Comparison of ENCODE assay signal across 15 cellular contexts in genomic region chr2:102669401-102669800, GRCh38. TPM values are rescaled to one million over a fixed set of nuclear protein-coding genes. Genes with fewer than 3 reads are reported as not detected.
DNase-seq lines count a peak whose midpoint lies in the region; ATAC-seq and TF ChIP-seq lines count a peak whose summit lies in the region.
"Had no signal": no experiment of that assay in that cellular context is flagged by ENCODE, and none has a peak within 500 bp of the region (broad histone marks: within the 10 kb centered on the region; RNA-seq: fewer than 3 reads in every experiment).

No MANE protein-coding gene starts in this region.

- no peaks in the 10 kb centered on the region for H3K9me3 ChIP-seq in OCI-LY3 (ENCODE audit: insufficient read depth, low read length)
- H3K9me3 ChIP-seq in osteoblast (ENCODE audit: low read depth, low read length): no peaks in the 10 kb centered on the region
- H3K9me3 ChIP-seq in uterus: no peaks in the 10 kb centered on the region
- H3K9me3 ChIP-seq: BLaER1 treated with 17β-estradiol and CSF1 and Interleukin-3, amounts not matched to agents 10 nM and 100 nM had no signal

- no peaks in the 10 kb centered on the region for H3K79me2 ChIP-seq in OCI-LY3 (ENCODE audit: low read length)
- no peaks in the 10 kb centered on the region for H3K79me2 ChIP-seq in osteoblast (ENCODE audit: insufficient read depth, low read length)

- no peak overlapping the region for H3K4me3 Mint-ChIP-seq in activated naive CD8-positive, alpha-beta T cell treated with anti-CD3 and anti-CD28 coated beads, Interleukin-2, amount 50 U/mL, for 24 hours
- no peak overlapping the region for H3K4me3 Mint-ChIP-seq in activated naive CD8-positive, alpha-beta T cell treated with anti-CD3 and anti-CD28 coated beads for 36 hours
- H3K4me3 Mint-ChIP-seq: B cell; CD8-positive, alpha-beta T cell; IgD-negative memory B cell had no signal

- TF ChIP-seq CTCF in OCI-LY3 (IDR thresholded peaks at IDR 0.05; ENCODE audit: low read depth, low read length): no peak
- no peak for TF ChIP-seq CTCF in osteoblast (IDR thresholded peaks at IDR 0.05; ENCODE audit: extremely low read depth, low read depth, low read length)
- no peak for TF ChIP-seq CTCF in uterus (IDR thresholded peaks at IDR 0.05)

- H3K9ac ChIP-seq in OCI-LY3 (ENCODE audit: low read length): no peak overlapping the region
- H3K9ac ChIP-seq: BLaER1 treated with 17β-estradiol and CSF1 and Interleukin-3, amounts not matched to agents 10 nM and 100 nM had no signal

- peaks cover 17% of the 10 kb centered on the region for H3K4me1 Mint-ChIP-seq in activated naive CD8-positive, alpha-beta T cell treated with anti-CD3 and anti-CD28 coated beads, Interleukin-2, amount 50 U/mL, for 24 hours
- H3K4me1 Mint-ChIP-seq in activated naive CD8-positive, alpha-beta T cell treated with anti-CD3 and anti-CD28 coated beads for 36 hours: peaks cover 13% of the 10 kb centered on the region

- H3K27me3 Mint-ChIP-seq in activated naive CD8-positive, alpha-beta T cell treated with anti-CD3 and anti-CD28 coated beads, Interleukin-2, amount 50 U/mL, for 24 hours: no peaks in the 10 kb centered on the region
- peaks cover 4% of the 10 kb centered on the region for H3K27me3 Mint-ChIP-seq in activated naive CD8-positive, alpha-beta T cell treated with anti-CD3 and anti-CD28 coated beads for 36 hours
- H3K27me3 Mint-ChIP-seq: B cell had no signal

- peak overlapping the region; percentile 77 for H3K27ac ChIP-seq in OCI-LY3 (ENCODE audit: low read length)
- no peak overlapping the region for H3K27ac ChIP-seq in osteoblast (ENCODE audit: low read depth, low read length)
- no peak overlapping the region for H3K27ac ChIP-seq in uterus
- H3K27ac ChIP-seq: BLaER1 treated with 17β-estradiol and CSF1 and Interleukin-3, amounts not matched to agents 10 nM and 100 nM had no signal

- H3K4me2 ChIP-seq in OCI-LY3 (ENCODE audit: low read length) (peak overlapping the region; percentile 76), osteoblast (ENCODE audit: insufficient read depth, low read length) (no peak overlapping the region)
- H3K4me2 ChIP-seq: BLaER1 treated with 17β-estradiol and CSF1 and Interleukin-3, amounts not matched to agents 10 nM and 100 nM had no signal

- H4K20me1 ChIP-seq in OCI-LY3 (ENCODE audit: insufficient read depth, low read length): no peaks in the 10 kb centered on the region
- H4K20me1 ChIP-seq in osteoblast (ENCODE audit: insufficient read depth, low read length): no peaks in the 10 kb centered on the region
- H4K20me1 ChIP-seq: BLaER1 treated with 17β-estradiol and CSF1 and Interleukin-3, amounts not matched to agents 10 nM and 100 nM had no signal

- no peaks in the 10 kb centered on the region for H3K9me3 Mint-ChIP-seq in activated naive CD8-positive, alpha-beta T cell treated with anti-CD3 and anti-CD28 coated beads, Interleukin-2, amount 50 U/mL, for 24 hours
- H3K9me3 Mint-ChIP-seq in activated naive CD8-positive, alpha-beta T cell treated with anti-CD3 and anti-CD28 coated beads for 36 hours: no peaks in the 10 kb centered on the region
- H3K9me3 Mint-ChIP-seq: CD8-positive, alpha-beta T cell had no signal

- no peak overlapping the region for H3K27ac Mint-ChIP-seq in activated naive CD8-positive, alpha-beta T cell treated with anti-CD3 and anti-CD28 coated beads, Interleukin-2, amount 50 U/mL, for 24 hours
- no peak overlapping the region for H3K27ac Mint-ChIP-seq in activated naive CD8-positive, alpha-beta T cell treated with anti-CD3 and anti-CD28 coated beads for 36 hours
- H3K27ac Mint-ChIP-seq: B cell; CD8-positive, alpha-beta T cell; IgD-negative memory B cell had no signal

- peaks cover 2% of the 10 kb centered on the region for H3K36me3 Mint-ChIP-seq in activated naive CD8-positive, alpha-beta T cell treated with anti-CD3 and anti-CD28 coated beads, Interleukin-2, amount 50 U/mL, for 24 hours (ENCODE audit: low read depth)
- H3K36me3 Mint-ChIP-seq in activated naive CD8-positive, alpha-beta T cell treated with anti-CD3 and anti-CD28 coated beads for 36 hours: no peaks in the 10 kb centered on the region
- H3K36me3 Mint-ChIP-seq: CD8-positive, alpha-beta T cell; IgD-negative memory B cell had no signal

- DNase-seq in activated naive CD8-positive, alpha-beta T cell treated with anti-CD3 and anti-CD28 coated beads, Interleukin-2, amount 50 U/mL, for 24 hours: no peak
- DNase-seq in activated naive CD8-positive, alpha-beta T cell treated with anti-CD3 and anti-CD28 coated beads for 36 hours: no peak
- DNase-seq in osteoblast (ENCODE audit: insufficient read length, low spot score, missing footprints) (peak; percentile 65), uterus (no peak), hypothalamus (lab: John Stamatoyannopoulos, UW) (no peak)
- DNase-seq: Calu3; CD8-positive, alpha-beta T cell; DMS79 treated with DMSO at 0.1 percent for 48 hours; GF-D8; GOT3; H7 had no signal

- TF ChIP-seq POLR2A in uterus (IDR thresholded peaks at IDR 0.05): no peak

- peak; percentile 3 for ATAC-seq in activated naive CD8-positive, alpha-beta T cell treated with anti-CD3 and anti-CD28 coated beads, Interleukin-2, amount 50 U/mL, for 24 hours
- ATAC-seq: CD8-positive, alpha-beta T cell had no signal

- H3K4me3 ChIP-seq in OCI-LY3 (ENCODE audit: low read length) (no peak overlapping the region), osteoblast (ENCODE audit: insufficient read depth, low read length) (no peak overlapping the region), uterus (no peak overlapping the region)
- H3K4me3 ChIP-seq: BLaER1 treated with 17β-estradiol and CSF1 and Interleukin-3, amounts not matched to agents 10 nM and 100 nM had no signal

- H3K36me3 ChIP-seq in OCI-LY3 (replicated peaks; ENCODE audit: low read depth, low read length): no peaks in the 10 kb centered on the region
- H3K36me3 ChIP-seq in osteoblast (ENCODE audit: insufficient read depth, low read length): no peaks in the 10 kb centered on the region
- H3K36me3 ChIP-seq in uterus: no peaks in the 10 kb centered on the region
- H3K36me3 ChIP-seq: BLaER1 treated with 17β-estradiol and CSF1 and Interleukin-3, amounts not matched to agents 10 nM and 100 nM had no signal

- intact Hi-C loops in uterus (cut with DNase I; ENCODE audit: low total_unique reads): no loop called here

- H3K4me1 ChIP-seq in OCI-LY3 (ENCODE audit: low read length) (peaks cover 70% of the 10 kb centered on the region), osteoblast (ENCODE audit: insufficient read depth, low read length) (no peaks in the 10 kb centered on the region), uterus (no peaks in the 10 kb centered on the region)

- H2AFZ ChIP-seq in OCI-LY3 (ENCODE audit: low read depth, low read length) (no peak overlapping the region), osteoblast (ENCODE audit: low read length) (no peak overlapping the region)

- H3K27me3 ChIP-seq in OCI-LY3 (ENCODE audit: low read depth, low read length) (no peaks in the 10 kb centered on the region), osteoblast (ENCODE audit: insufficient read depth, low read length) (no peaks in the 10 kb centered on the region), uterus (no peaks in the 10 kb centered on the region)
- H3K27me3 ChIP-seq: BLaER1 treated with 17β-estradiol and CSF1 and Interleukin-3, amounts not matched to agents 10 nM and 100 nM had no signal

RNA-seq across cellular contexts. Expression of gene SLC9A2, which starts 50.0 kb away (rescaled TPM):
- total RNA-seq in activated naive CD8-positive, alpha-beta T cell treated with anti-CD3 and anti-CD28 coated beads for 36 hours: under 1 TPM in 1 of 2 experiments, not detected in 1; 0.04 TPM
- total RNA-seq in osteoblast (under 0.01 TPM in 2 replicates), uterus (under 1 TPM in 3 of 4 donors, not detected in 1; under 0.01 to 0.29 (median 0.21) TPM)
- total RNA-seq: B cell; CD8-positive, alpha-beta T cell had no signal
